8 cellular contexts compared by ENCODE assay signal in the genomic region with DNA sequence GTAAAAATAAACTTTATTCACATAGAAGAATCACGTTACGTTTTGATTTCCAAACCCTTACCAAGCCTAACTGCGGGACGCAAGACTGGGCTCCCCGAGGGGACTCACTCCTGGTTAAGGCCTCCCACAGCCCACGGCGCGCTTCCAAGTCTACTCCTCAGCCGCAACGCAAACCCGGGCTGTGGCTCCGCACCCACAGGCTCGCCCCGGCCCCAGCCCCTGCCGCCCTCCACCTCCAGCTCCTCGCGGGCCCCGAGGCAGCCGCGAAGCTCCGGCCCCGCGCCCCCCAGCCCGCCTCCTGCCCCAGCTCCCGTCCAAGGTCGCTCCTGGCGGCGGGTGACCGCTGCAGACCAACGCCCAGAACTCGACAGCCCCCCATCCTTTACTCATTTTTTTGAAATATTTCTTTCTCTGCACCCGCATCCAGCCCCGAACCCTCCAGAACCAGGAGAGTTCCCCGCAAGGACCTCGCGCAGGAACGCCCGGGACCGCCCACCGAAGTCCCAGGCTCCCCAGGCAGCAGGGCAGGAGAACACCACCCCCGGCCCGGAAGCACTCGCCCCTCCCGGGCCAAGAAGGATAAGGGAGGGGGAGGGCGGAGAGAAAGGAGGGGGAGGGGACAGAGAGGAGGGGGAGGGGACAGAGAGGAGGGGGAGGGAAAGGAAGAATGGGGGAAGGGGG. TPM values are rescaled to one million over a fixed set of nuclear protein-coding genes. Genes with fewer than 3 reads are reported as not detected.
DNase-seq lines count a peak whose midpoint lies in the region; ATAC-seq and TF ChIP-seq lines count a peak whose summit lies in the region.

No MANE protein-coding gene starts in this region.

- no peak for TF ChIP-seq CTCF in lower lobe of right lung (IDR thresholded peaks at IDR 0.05)

- H3K9me3 ChIP-seq in ectodermal cell (ENCODE audit: control insufficient read depth, low read length) (no peaks in the 10 kb centered on the region), lower lobe of right lung (no peaks in the 10 kb centered on the region)

- H3K27me3 ChIP-seq in ectodermal cell (ENCODE audit: control insufficient read depth, insufficient read depth, low read length, poor library complexity, severe bottlenecking) (no peaks in the 10 kb centered on the region), lower lobe of right lung (ENCODE audit: low read depth) (no peaks in the 10 kb centered on the region)

- intact Hi-C loops in lower lobe of right lung (cut with DNase I) = no loop called here

- ATAC-seq in lower lobe of right lung (peak; percentile 70 to 71), GM19351 (IDR thresholded peaks at IDR 0.05; ENCODE audit: unreplicated experiment) (no peak)

- H3K36me3 ChIP-seq in ectodermal cell (ENCODE audit: control insufficient read depth, insufficient read depth, low read length) (no peaks in the 10 kb centered on the region), lower lobe of right lung (peaks cover 10% of the 10 kb centered on the region)

- H3K4me3 ChIP-seq in ectodermal cell (ENCODE audit: insufficient read depth, low read depth, low read length) (peak overlapping the region; percentile 83), lower lobe of right lung (peak overlapping the region; percentile 93)

- H3K27ac ChIP-seq in ectodermal cell (ENCODE audit: insufficient read depth, low read depth, low read length, poor library complexity, severe bottlenecking) (peak overlapping the region; percentile 100), lower lobe of right lung (peak overlapping the region; percentile 100)

- DNase-seq in AML-193 (lab: John Stamatoyannopoulos, UW) = peak; percentile 59 to 79
- DNase-seq in H4 (ENCODE audit: low spot score) = peak; percentile 62
- DNase-seq in NCI-H510A treated with DMSO at 0.1 percent for 48 hours (lab: John Stamatoyannopoulos, UW) = peak; percentile 77
- peak; percentile 77 to 83 for DNase-seq in activated CD4-positive, alpha-beta T cell treated with anti-CD3 and anti-CD28 coated beads, Interleukin-2, amount 50 U/mL, for 48 hours
- DNase-seq in lower lobe of right lung = peak; percentile 90
- DNase-seq in stimulated activated CD4-positive, alpha-beta T cell treated with anti-CD3 and anti-CD28 coated beads, Interleukin-4, amount 100 ng/mL, for 4 hours = peak; percentile 61 to 69

- H3K4me1 ChIP-seq in ectodermal cell (ENCODE audit: control insufficient read depth, insufficient read depth, low read length) (no peaks in the 10 kb centered on the region), lower lobe of right lung (peaks cover 47% of the 10 kb centered on the region)

- 0% methylated on average over 41 to 45 of the region's 45 CpGs for WGBS in ectodermal cell, 2 experiments

RNA-seq across cellular contexts. Expression of a gene that starts 0.9 kb away (rescaled TPM):
- 139 and 179 TPM in 2 replicates for total RNA-seq in H4 (2014; rRNA removed; shearing (Covaris generic))
- 325 TPM for polyA plus RNA-seq in ectodermal cell (2013, experiment 1 of 4)
- polyA plus RNA-seq in ectodermal cell (2013, experiment 2 of 4) = 355 TPM
- polyA plus RNA-seq in ectodermal cell (2013, experiment 3 of 4) = 215 TPM
- polyA plus RNA-seq in ectodermal cell (2013, experiment 4 of 4) = 239 TPM
- 154 TPM for total RNA-seq in lower lobe of right lung
